9 cellular contexts compared by ENCODE assay signal in genomic region chr13:110388141-110388943, GRCh38.
DNase-seq lines count a peak whose midpoint lies in the region; ATAC-seq and TF ChIP-seq lines count a peak whose summit lies in the region.
"Had no signal": no experiment of that assay in that cellular context is flagged by ENCODE, and none has a peak within 500 bp of the region (broad histone marks: within the 10 kb centered on the region; RNA-seq: fewer than 3 reads in every experiment).

No MANE protein-coding gene starts in this region.

- H4K91ac ChIP-seq in trophoblast cell (ENCODE audit: low read depth, low read length), result peak overlapping the region; percentile 90

- no CpG with 5 or more reads among the region's 18 CpGs for WGBS in trophoblast cell (ENCODE audit: extremely low coverage, insufficient coverage, insufficient read length)

- ATAC-seq in GM21723 (IDR thresholded peaks at IDR 0.05; ENCODE audit: unreplicated experiment), result no peak

- peak overlapping the region; percentile 89 for H2BK5ac ChIP-seq in trophoblast cell (ENCODE audit: low read depth, low read length, poor library complexity)

- H2AFZ ChIP-seq in trophoblast cell (ENCODE audit: insufficient read depth, low read length, poor library complexity), result no peak overlapping the region

- H3K27me3 Mint-ChIP-seq in immature natural killer cell (ENCODE audit: low read depth in 3 of 3), result peaks cover 2 to 18% (median 2%) of the 10 kb centered on the region in 3 donors

- H3K79me1 ChIP-seq in trophoblast cell (ENCODE audit: low read length), result peaks cover 47% of the 10 kb centered on the region

- H3K4me1 Mint-ChIP-seq in immature natural killer cell, result peaks cover 0 to 1% of the 10 kb centered on the region in 2 donors

- peak overlapping the region; percentile 25 for H3K4ac ChIP-seq in trophoblast cell (ENCODE audit: low read depth, low read length)

- H3K14ac ChIP-seq in trophoblast cell (ENCODE audit: low read length), result peak overlapping the region; percentile 61

- no peaks in the 10 kb centered on the region for H3K36me3 Mint-ChIP-seq in immature natural killer cell

- peaks cover 15% of the 10 kb centered on the region for H3K79me2 ChIP-seq in trophoblast cell (ENCODE audit: control insufficient read depth, insufficient read depth, low read length, poor library complexity)

- H3K9me3 ChIP-seq in trophoblast cell (ENCODE audit: insufficient read depth, low read depth, low read length), result peaks cover 8% of the 10 kb centered on the region

- H3K36me3 ChIP-seq in trophoblast cell (ENCODE audit: control insufficient read depth in 1 of 2, insufficient read depth in 2 of 2, low read length in 2 of 2), result peaks cover 18% of the 10 kb centered on the region in 2 experiments

- no peak overlapping the region for H3K23ac ChIP-seq in trophoblast cell (ENCODE audit: low read length)

- H2BK120ac ChIP-seq in trophoblast cell (ENCODE audit: insufficient read depth, low read length, poor library complexity), result peak overlapping the region; percentile 87

- no peak for TF ChIP-seq CTCF in fibroblast of pulmonary artery (IDR thresholded peaks at IDR 0.05; ENCODE audit: low read length, missing control alignments)

- H4K8ac ChIP-seq in trophoblast cell (ENCODE audit: low read depth, low read length), result peak overlapping the region; percentile 68

- no peak overlapping the region for H3K9ac ChIP-seq in trophoblast cell (ENCODE audit: low read length)

- H3K9me3 Mint-ChIP-seq in immature natural killer cell, result peaks cover 0 to 2% (median 0%) of the 10 kb centered on the region in 6 donors

- H3K27ac ChIP-seq in trophoblast cell (ENCODE audit: low read depth, low read length), result peak overlapping the region; percentile 88

- H3K4me1 ChIP-seq in trophoblast cell (ENCODE audit: control insufficient read depth in 1 of 2, insufficient read depth in 2 of 2, low read length in 2 of 2), result peaks cover 36 to 40% of the 10 kb centered on the region in 2 experiments

- H3K4me3 ChIP-seq in fibroblast of pulmonary artery (replicated peaks; ENCODE audit: low read depth, low read length) (no peak overlapping the region), trophoblast cell (ENCODE audit: low read depth, low read length) (no peak overlapping the region)

- H3K18ac ChIP-seq in trophoblast cell (ENCODE audit: low read length), result peak overlapping the region; percentile 44

- peak overlapping the region; percentile 81 for H2BK12ac ChIP-seq in trophoblast cell (ENCODE audit: low read length)

- H4K12ac ChIP-seq in trophoblast cell (ENCODE audit: low read depth, low read length), result no peak overlapping the region

- peak overlapping the region; percentile 52 for H2AK5ac ChIP-seq in trophoblast cell (ENCODE audit: low read length)

- no peaks in the 10 kb centered on the region for H3K27me3 ChIP-seq in trophoblast cell (ENCODE audit: insufficient read depth, low read length)

- H3K27ac Mint-ChIP-seq in immature natural killer cell, result no peak overlapping the region

- H3K4me3 Mint-ChIP-seq in immature natural killer cell, result no peak overlapping the region

- no peak overlapping the region for H3K4me2 ChIP-seq in trophoblast cell (ENCODE audit: low read length)

- peak; percentile 85 for DNase-seq in DMS79 treated with DMSO at 0.1 percent for 48 hours (lab: John Stamatoyannopoulos, UW)
- DNase-seq in NCI-H69 (lab: John Stamatoyannopoulos, UW), result peak; percentile 8
- DNase-seq in fibroblast of pulmonary artery (ENCODE audit: low read depth), result peak; percentile 84
- DNase-seq in trophoblast cell, result peak; percentile 86 to 92
- no peak for DNase-seq in immature natural killer cell
- DNase-seq in HT-29 (ENCODE audit: low spot score), result no peak
- no peak for DNase-seq in activated effector memory CD4-positive, alpha-beta T cell treated with anti-CD3 and anti-CD28 coated beads, Interleukin-2, amount 50 U/mL, for 16 hours
- DNase-seq: activated CD4-positive, alpha-beta T cell treated with anti-CD3 and anti-CD28 coated beads, Interleukin-2, amount 50 U/mL, for 48 hours had no signal

Comparison
In these comparisons a context has a peak if more than half of its experiments do, and no peak if none do; other contexts are left out.
1. DNase-seq: peak in DMS79 treated with DMSO at 0.1 percent for 48 hours (single experiment), NCI-H69 (single experiment), fibroblast of pulmonary artery (single experiment) and trophoblast cell (2 of 2); none in immature natural killer cell (0 of 3), HT-29 (single experiment) and activated effector memory CD4-positive, alpha-beta T cell treated with anti-CD3 and anti-CD28 coated beads, Interleukin-2, amount 50 U/mL, for 16 hours (single experiment).